In genomic region chr3:9951598-9951961, GRCh38 we compare ENCODE assay signal across 8 cellular contexts. TPM values are rescaled to one million over a fixed set of nuclear protein-coding genes. Genes with fewer than 3 reads are reported as not detected.
DNase-seq lines count a peak whose midpoint lies in the region; ATAC-seq, FAIRE-seq and TF ChIP-seq lines count a peak whose summit lies in the region.

No MANE protein-coding gene starts in this region.

- H3K27me3 ChIP-seq in Loucy (ENCODE audit: insufficient read depth, low read length, poor library complexity, severe bottlenecking) (no peaks in the 10 kb centered on the region), endothelial cell of umbilical vein (ENCODE audit: control insufficient read depth in 2 of 2, insufficient read depth in 2 of 2, low read length in 2 of 2) (no peaks in the 10 kb centered on the region), sigmoid colon (no peaks in the 10 kb centered on the region)

- H3K4me3 ChIP-seq in Loucy (ENCODE audit: low read length, poor library complexity, severe bottlenecking) (peak overlapping the region; percentile 75), endothelial cell of umbilical vein (replicated peaks in 1 of 3; ENCODE audit: insufficient read depth in 1 of 3, low read depth in 1 of 3, low read length in 3 of 3) (peak overlapping the region in 2 of 3 experiments; percentile 50 to 67), sigmoid colon (peak overlapping the region; percentile 35 to 65 (median 55))

- H3K79me2 ChIP-seq in Loucy (ENCODE audit: insufficient read depth, low read length) (no peaks in the 10 kb centered on the region), endothelial cell of umbilical vein (ENCODE audit: control insufficient read depth, insufficient read depth, low read length) (no peaks in the 10 kb centered on the region)

- DNase-seq in endothelial cell of umbilical vein (ENCODE audit: low read depth, low spot score) (no peak), sigmoid colon (no peak), NCI-H2081 (lab: John Stamatoyannopoulos, UW) (no peak), cerebellar cortex (ENCODE audit: low spot score) (no peak), NK-92 (lab: John Stamatoyannopoulos, UW; ENCODE audit: unreplicated experiment) (no peak)

- no peaks in the 10 kb centered on the region for H3K9me1 ChIP-seq in endothelial cell of umbilical vein (replicated peaks; ENCODE audit: control insufficient read depth, extremely low read depth, insufficient read depth, low read length)

- TF ChIP-seq CTCF in Loucy (conservative IDR thresholded peaks at IDR 0.05; ENCODE audit: low read length) (no peak), endothelial cell of umbilical vein (IDR thresholded peaks at IDR 0.05; ENCODE audit: extremely low read depth in 1 of 2, insufficient read depth in 1 of 2, low read depth in 1 of 2, low read length in 2 of 2) (no peak), sigmoid colon (IDR thresholded peaks at IDR 0.05) (no peak)

- H3K9me2 ChIP-seq in Loucy (replicated peaks; ENCODE audit: low read depth, low read length): no peaks in the 10 kb centered on the region

- ATAC-seq in GM19351 (IDR thresholded peaks at IDR 0.05; ENCODE audit: unreplicated experiment): peak; percentile 23
- no peak for ATAC-seq in HG03196 (IDR thresholded peaks at IDR 0.05; ENCODE audit: unreplicated experiment)

- dilution Hi-C loops in endothelial cell of umbilical vein (cut with MboI; ENCODE audit: extremely low pct_ligation_motif_present, low sequenced_read_pairs): no loop called here

- POLR2A ChIA-PET in endothelial cell of umbilical vein (lab: Charles Lee): interaction anchor here (0.6 kb wide), 1 partner anchor 19 kb away, joined by 3 read pairs; no protein-coding TSS in a partner anchor

- no peaks in the 10 kb centered on the region for H3F3A ChIP-seq in Loucy (ENCODE audit: low read depth)

- H3K4me2 ChIP-seq in Loucy (ENCODE audit: low read depth, low read length, poor library complexity, severe bottlenecking) (peak overlapping the region; percentile 73), endothelial cell of umbilical vein (ENCODE audit: insufficient read depth, low read length) (peak overlapping the region; percentile 49)

- H3K4me1 ChIP-seq in Loucy (ENCODE audit: insufficient read depth, low read length, poor library complexity, severe bottlenecking) (peaks cover 13% of the 10 kb centered on the region), endothelial cell of umbilical vein (ENCODE audit: control insufficient read depth, extremely low read depth, insufficient read depth, low read length) (peaks cover 7% of the 10 kb centered on the region), sigmoid colon (peaks cover 0 to 40% (median 30%) of the 10 kb centered on the region in 4 donors)

- H3K9ac ChIP-seq in Loucy (ENCODE audit: low read depth, low read length, poor library complexity, severe bottlenecking): peak overlapping the region; percentile 51
- no peak overlapping the region for H3K9ac ChIP-seq in endothelial cell of umbilical vein (replicated peaks; ENCODE audit: extremely low read depth, insufficient read depth, low read length)

- 26 to 46% methylated on average over 10 of the region's 10 CpGs for whole genome bisulfite sequencing in sigmoid colon, 2 donors

- H3K36me3 ChIP-seq in Loucy (ENCODE audit: insufficient read depth, low read length): no peaks in the 10 kb centered on the region
- H3K36me3 ChIP-seq in endothelial cell of umbilical vein (ENCODE audit: control insufficient read depth in 2 of 2, extremely low read depth in 1 of 2, insufficient read depth in 2 of 2, low read length in 2 of 2): no peaks in the 10 kb centered on the region
- peaks cover 0 to 6% (median 0%) of the 10 kb centered on the region in 4 donors for H3K36me3 ChIP-seq in sigmoid colon

- H3K27ac ChIP-seq in endothelial cell of umbilical vein (ENCODE audit: insufficient read depth, low read depth, low read length) (no peak overlapping the region), sigmoid colon (no peak overlapping the region)

- no peaks in the 10 kb centered on the region for H3K9me3 ChIP-seq in Loucy (ENCODE audit: insufficient read depth, low read depth, low read length)
- no peaks in the 10 kb centered on the region for H3K9me3 ChIP-seq in endothelial cell of umbilical vein (replicated peaks; ENCODE audit: control insufficient read depth, insufficient read depth, low read length)
- no peaks in the 10 kb centered on the region for H3K9me3 ChIP-seq in sigmoid colon

- no peak for TF ChIP-seq EP300 in sigmoid colon (IDR thresholded peaks at IDR 0.05)

- TF ChIP-seq POLR2A in endothelial cell of umbilical vein (IDR thresholded peaks at IDR 0.05; ENCODE audit: low read depth, low read length): no peak
- TF ChIP-seq POLR2A in sigmoid colon (IDR thresholded peaks at IDR 0.05): no peak

- intact Hi-C loops in endothelial cell of umbilical vein (cut with micrococcal nuclease) (no loop called here), sigmoid colon (cut with DNase I) (no loop called here)

- FAIRE-seq in endothelial cell of umbilical vein (lab: Jason Lieb, UNC): no peak

- CTCF ChIA-PET in endothelial cell of umbilical vein (lab: Charles Lee): no interaction called here

- H4K20me1 ChIP-seq in Loucy (ENCODE audit: insufficient read depth, low read length, poor library complexity, severe bottlenecking): no peaks in the 10 kb centered on the region
- no peaks in the 10 kb centered on the region for H4K20me1 ChIP-seq in endothelial cell of umbilical vein (replicated peaks; ENCODE audit: control insufficient read depth, extremely low read depth, insufficient read depth, low read length)

- peak overlapping the region; percentile 74 for H2AFZ ChIP-seq in Loucy (ENCODE audit: low read length)
- H2AFZ ChIP-seq in endothelial cell of umbilical vein (ENCODE audit: low read depth, low read length): no peak overlapping the region

- BruUV-seq in endothelial cell of umbilical vein (replicated peaks; lab: Mats Ljungman, UMichigan): no TSS peak

TF ChIP-seq in endothelial cell of umbilical vein, 7 proteins besides CTCF, POLR2A, EP300 and RAD21 (continues in another document):
- no peak for TF ChIP-seq JUN (IDR thresholded peaks at IDR 0.05; ENCODE audit: borderline replicate concordance, insufficient read depth, insufficient read length, low read depth)

RNA-seq across cellular contexts. Expression of gene PRRT3, which starts 0.6 kb away (rescaled TPM):
- total RNA-seq in endothelial cell of umbilical vein (1.5 and 2.5 TPM in 2 replicates), sigmoid colon (1 to 10 TPM; 1.5 to 2.6 (median 2.2) TPM)
- polyA plus RNA-seq in endothelial cell of umbilical vein (1.5 and 2.0 TPM in 2 replicates), sigmoid colon (under 1 TPM; 0.46 to 0.90 (median 0.60) TPM)
- 1.4 and 1.6 TPM in 2 replicates for polyA plus RNA-seq in endothelial cell of umbilical vein (2011; cell fraction: cytosol; rRNA removed)
- 1.2 and 1.6 TPM in 2 replicates for polyA plus RNA-seq in endothelial cell of umbilical vein (2011; cell fraction: nucleus; rRNA removed)
- 1.2 and 1.3 TPM in 2 replicates for polyA plus RNA-seq in endothelial cell of umbilical vein (2012)
- 1.7 and 2.3 TPM in 2 replicates for polyA minus RNA-seq in endothelial cell of umbilical vein
- polyA minus RNA-seq in endothelial cell of umbilical vein (2011; cell fraction: cytosol; rRNA and poly(A)+ RNA removed): 0.31 TPM
- 1.1 and 1.2 TPM in 2 replicates for polyA minus RNA-seq in endothelial cell of umbilical vein (2011; cell fraction: nucleus; rRNA and poly(A)+ RNA removed)

RNA-seq across cellular contexts. Expression of gene CRELD1, which starts 17.9 kb away (rescaled TPM):
- total RNA-seq in endothelial cell of umbilical vein (21.6 and 27.3 TPM in 2 replicates), sigmoid colon (10 to 100 TPM; 31.4 to 67.8 (median 54.7) TPM)
- polyA plus RNA-seq in endothelial cell of umbilical vein (41.2 and 43.9 TPM in 2 replicates), sigmoid colon (10 to 100 TPM in 1 of 3 donors, 1 to 10 TPM in 2; 4.8 to 33.7 (median 6.7) TPM)
- polyA plus RNA-seq in endothelial cell of umbilical vein (2011; cell fraction: cytosol; rRNA removed): 36.7 and 38.8 TPM in 2 replicates
- 45.8 and 46.8 TPM in 2 replicates for polyA plus RNA-seq in endothelial cell of umbilical vein (2011; cell fraction: nucleus; rRNA removed)
- 16.0 and 28.7 TPM in 2 replicates for polyA plus RNA-seq in endothelial cell of umbilical vein (2012)
- 29.4 and 29.7 TPM in 2 replicates for polyA minus RNA-seq in endothelial cell of umbilical vein
- polyA minus RNA-seq in endothelial cell of umbilical vein (2011; cell fraction: cytosol; rRNA and poly(A)+ RNA removed): 5.7 TPM
- 7.5 and 7.8 TPM in 2 replicates for polyA minus RNA-seq in endothelial cell of umbilical vein (2011; cell fraction: nucleus; rRNA and poly(A)+ RNA removed)

RNA-seq across cellular contexts. Expression of gene IL17RC, which starts 34.7 kb away (rescaled TPM):
- total RNA-seq in endothelial cell of umbilical vein (16.7 and 19.9 TPM in 2 replicates), sigmoid colon (10 to 100 TPM; 57.8 to 88.9 (median 66.3) TPM)
- polyA plus RNA-seq in endothelial cell of umbilical vein (18.7 and 22.3 TPM in 2 replicates), sigmoid colon (10 to 100 TPM in 2 of 3 donors, 1 to 10 TPM in 1; 9.9 to 36.5 (median 13.8) TPM)
- 13.8 and 17.6 TPM in 2 replicates for polyA plus RNA-seq in endothelial cell of umbilical vein (2011; cell fraction: cytosol; rRNA removed)
- 36.8 and 44.8 TPM in 2 replicates for polyA plus RNA-seq in endothelial cell of umbilical vein (2011; cell fraction: nucleus; rRNA removed)
- polyA plus RNA-seq in endothelial cell of umbilical vein (2012): 10.6 and 12.5 TPM in 2 replicates
- polyA minus RNA-seq in endothelial cell of umbilical vein: 13.9 and 16.5 TPM in 2 replicates
- polyA minus RNA-seq in endothelial cell of umbilical vein (2011; cell fraction: cytosol; rRNA and poly(A)+ RNA removed): 21.0 TPM
- 9.9 and 13.4 TPM in 2 replicates for polyA minus RNA-seq in endothelial cell of umbilical vein (2011; cell fraction: nucleus; rRNA and poly(A)+ RNA removed)

RNA-seq across cellular contexts. Expression of gene EMC3, which starts 35.1 kb away (rescaled TPM):
- total RNA-seq in endothelial cell of umbilical vein (63.7 and 69.9 TPM in 2 replicates), sigmoid colon (10 to 100 TPM; 37.1 to 95.7 (median 45.2) TPM)
- polyA plus RNA-seq in endothelial cell of umbilical vein (124 and 129 TPM in 2 replicates), sigmoid colon (10 to 100 TPM; 20.6 to 76.4 (median 24.6) TPM)
- polyA plus RNA-seq in endothelial cell of umbilical vein (2011; cell fraction: cytosol; rRNA removed): 111 and 126 TPM in 2 replicates
- 63.0 and 72.2 TPM in 2 replicates for polyA plus RNA-seq in endothelial cell of umbilical vein (2011; cell fraction: nucleus; rRNA removed)
- polyA plus RNA-seq in endothelial cell of umbilical vein (2012): 79.4 and 86.0 TPM in 2 replicates
- 136 and 152 TPM in 2 replicates for polyA minus RNA-seq in endothelial cell of umbilical vein
- 20.1 TPM for polyA minus RNA-seq in endothelial cell of umbilical vein (2011; cell fraction: cytosol; rRNA and poly(A)+ RNA removed)
- 18.4 and 32.5 TPM in 2 replicates for polyA minus RNA-seq in endothelial cell of umbilical vein (2011; cell fraction: nucleus; rRNA and poly(A)+ RNA removed)

RNA-seq across cellular contexts. Expression of gene IL17RE, which starts 48.9 kb away (rescaled TPM):
- 1.2 and 1.5 TPM in 2 replicates for total RNA-seq in endothelial cell of umbilical vein
- polyA plus RNA-seq in endothelial cell of umbilical vein: 1.3 and 1.6 TPM in 2 replicates
- 0.94 and 1.9 TPM in 2 replicates for polyA plus RNA-seq in endothelial cell of umbilical vein (2011; cell fraction: cytosol; rRNA removed)
- 4.1 and 4.9 TPM in 2 replicates for polyA plus RNA-seq in endothelial cell of umbilical vein (2011; cell fraction: nucleus; rRNA removed)
- polyA plus RNA-seq in endothelial cell of umbilical vein (2012): 0.40 and 0.64 TPM in 2 replicates
- 1.2 and 2.1 TPM in 2 replicates for polyA minus RNA-seq in endothelial cell of umbilical vein
- polyA minus RNA-seq in endothelial cell of umbilical vein (2011; cell fraction: cytosol; rRNA and poly(A)+ RNA removed): 0.41 TPM
- polyA minus RNA-seq in endothelial cell of umbilical vein (2011; cell fraction: nucleus; rRNA and poly(A)+ RNA removed): 1.3 and 1.4 TPM in 2 replicates
- total RNA-seq in sigmoid colon: 1 to 10 TPM in 2 of 4 donors, under 1 TPM in 2; 0.68 to 2.5 (median 1.3) TPM
- polyA plus RNA-seq in sigmoid colon: 10 to 100 TPM; 11.4 to 46.3 (median 12.7) TPM
